Comparison of ENCODE assay signal across 8 cellular contexts in genomic region chr1:156705321-156705917, GRCh38. TPM values are rescaled to one million over a fixed set of nuclear protein-coding genes. Genes with fewer than 3 reads are reported as not detected.
DNase-seq lines count a peak whose midpoint lies in the region; ATAC-seq and TF ChIP-seq lines count a peak whose summit lies in the region.

TSS of gene CRABP2 (minus strand) at chr1:156705583. CDS start at chr1:156705446, 137 bp downstream.

- peaks cover 3% of the 10 kb centered on the region; the same call in 1 of the 2 replicates for H3K9me1 ChIP-seq in IMR-90 (ENCODE audit: insufficient read depth, low read length)

- H3K27ac ChIP-seq in IMR-90 (ENCODE audit: insufficient read depth, low read length): peak within 1 kb of the TSS; percentile 10
- H3K27ac ChIP-seq in ovary: peak within 1 kb of the TSS; percentile 69 to 81

- peak within 1 kb of the TSS; percentile 58 for H3K4me3 ChIP-seq in BJ (ENCODE audit: low read depth, low read length)
- peak within 1 kb of the TSS; percentile 15; the same call in 1 of the 2 replicates for H3K4me3 ChIP-seq in IMR-90 (ENCODE audit: insufficient read depth, low read depth, low read length)
- peak within 1 kb of the TSS; percentile 43 for H3K4me3 ChIP-seq in ovary

- no TSS peak for BruUV-seq in IMR-90 (replicated peaks; lab: Mats Ljungman, UMichigan)

- WGBS in IMR-90 (ENCODE audit: extremely low coverage in 2 of 2, insufficient read length in 1 of 2), 2 experiments: 0% methylated on average over 7 of the region's 42 CpGs; no CpG with 5 or more reads in 1 of the 2 experiments
- 0 to 3% (median 1%) methylated on average over 34 to 42 of the region's 42 CpGs for WGBS in ovary, 3 donors

- no peaks in the 10 kb centered on the region for H4K20me1 ChIP-seq in IMR-90 (ENCODE audit: insufficient read depth, low read length)

- peak within 1 kb of the TSS; percentile 78; the same call in 1 of the 2 replicates for H4K91ac ChIP-seq in IMR-90 (ENCODE audit: insufficient read depth, low read depth, low read length)

- TF ChIP-seq CTCF in BJ (IDR thresholded peaks at IDR 0.05; ENCODE audit: insufficient read depth, low read depth, low read length): no peak
- no peak for TF ChIP-seq CTCF in IMR-90 (conservative IDR thresholded peaks at IDR 0.05; ENCODE audit: low read depth, low read length)
- TF ChIP-seq CTCF in activated CD8-positive, alpha-beta T cell treated with anti-CD3 and anti-CD28 coated beads for 36 hours (IDR thresholded peaks at IDR 0.05): no peak
- no peak for TF ChIP-seq CTCF in ovary (IDR thresholded peaks at IDR 0.05)

- H2AK5ac ChIP-seq in IMR-90 (ENCODE audit: low read depth, low read length): peak within 1 kb of the TSS; percentile 91

- peak within 1 kb of the TSS; percentile 81 for H3K4ac ChIP-seq in IMR-90 (ENCODE audit: low read depth, low read length)

- peak within 1 kb of the TSS; percentile 77 to 88 for H4K8ac ChIP-seq in IMR-90 (ENCODE audit: low read depth in 2 of 2, low read length in 2 of 2)

- H3K4me1 Mint-ChIP-seq in activated CD8-positive, alpha-beta T cell treated with anti-CD3 and anti-CD28 coated beads for 36 hours (ENCODE audit: low read depth): peaks cover 37% of the 10 kb centered on the region

- POLR2A ChIA-PET in BJ (lab: Charles Lee) (interaction anchor here (0.6 to 2.0 kb wide), 2 partner anchors 29 to 42 kb away, joined by 4 to 9 read pairs; partner anchors contain the start of gene NES), IMR-90 (lab: Charles Lee; ENCODE audit: unreplicated experiment) (no interaction called here)
- POLR2A ChIA-PET in activated CD8-positive, alpha-beta T cell treated with anti-CD3 and anti-CD28 coated beads for 36 hours (lab: Charles Lee): interaction anchor here (0.5 to 2.5 kb wide), 10 partner anchors 12 to 213 kb away, joined by 3 to 12 read pairs (median 3); no protein-coding TSS in a partner anchor

- H3K36me3 ChIP-seq in BJ (ENCODE audit: control insufficient read depth, insufficient read depth, low read length) (peaks cover 9% of the 10 kb centered on the region), IMR-90 (ENCODE audit: control insufficient read depth, insufficient read depth, low read length) (no peaks in the 10 kb centered on the region), ovary (no peaks in the 10 kb centered on the region)

- H3K18ac ChIP-seq in IMR-90 (ENCODE audit: low read depth, low read length): peak within 1 kb of the TSS; percentile 48; the same call in 1 of the 2 replicates

- peak; percentile 7 for ATAC-seq in IMR-90 (ENCODE audit: low read depth)
- ATAC-seq in activated CD8-positive, alpha-beta T cell treated with anti-CD3 and anti-CD28 coated beads for 36 hours: peak; percentile 34

- H4K5ac ChIP-seq in IMR-90 (ENCODE audit: low read depth, low read length): peak within 1 kb of the TSS; percentile 73

- no peak for TF ChIP-seq EP300 in ovary (IDR thresholded peaks at IDR 0.05)

- peak within 1 kb of the TSS; percentile 47; the same call in 1 of the 2 replicates for H3K14ac ChIP-seq in IMR-90 (replicated peaks; ENCODE audit: low read depth, low read length)

- H3K27ac Mint-ChIP-seq in activated CD8-positive, alpha-beta T cell treated with anti-CD3 and anti-CD28 coated beads for 36 hours: peak within 1 kb of the TSS; percentile 75

- H3K9me3 ChIP-seq in IMR-90 (ENCODE audit: control insufficient read depth, insufficient read depth, low read length) (no peaks in the 10 kb centered on the region), ovary (no peaks in the 10 kb centered on the region)

- TF ChIP-seq RAD21 in IMR-90 (IDR thresholded peaks at IDR 0.05; ENCODE audit: low read length): no peak

- no peak within 1 kb of the TSS; the same call in 1 of the 2 replicates for H3K23ac ChIP-seq in IMR-90 (ENCODE audit: low read depth, low read length)

- peak within 1 kb of the TSS; percentile 90 for H2AK9ac ChIP-seq in IMR-90 (replicated peaks; ENCODE audit: low read depth, low read length, poor library complexity)

- intact Hi-C loops in IMR-90 (cut with micrococcal nuclease) (loop anchor here (1.0 kb wide), 1 partner anchor 16 kb away; no protein-coding TSS in a partner anchor), ovary (cut with DNase I) (loop anchor here in 1 of 4 donors (10.0 kb wide), 1 partner anchor 179 kb away; no protein-coding TSS in a partner anchor)
- intact Hi-C loops in activated CD8-positive, alpha-beta T cell treated with anti-CD3 and anti-CD28 coated beads for 36 hours (cut with micrococcal nuclease): no loop called here

- TF ChIP-seq POLR2A in IMR-90 (IDR thresholded peaks at IDR 0.05; ENCODE audit: low read depth, low read length) (no peak), ovary (IDR thresholded peaks at IDR 0.05) (no peak)

- H3K36me3 Mint-ChIP-seq in activated CD8-positive, alpha-beta T cell treated with anti-CD3 and anti-CD28 coated beads for 36 hours (ENCODE audit: low read depth): no peaks in the 10 kb centered on the region

- H3K56ac ChIP-seq in IMR-90 (ENCODE audit: extremely low read depth, insufficient read depth, low read length): no peak within 1 kb of the TSS

- H3K27me3 ChIP-seq in BJ (ENCODE audit: control insufficient read depth, insufficient read depth, low read length): no peaks in the 10 kb centered on the region
- peaks cover 5% of the 10 kb centered on the region for H3K27me3 ChIP-seq in IMR-90 (ENCODE audit: control insufficient read depth, insufficient read depth, low read length)
- H3K27me3 ChIP-seq in ovary: no peaks in the 10 kb centered on the region

- peak within 1 kb of the TSS; percentile 35 for H3K9ac ChIP-seq in IMR-90 (ENCODE audit: low read depth, low read length)

- in situ Hi-C loops in IMR-90 (cut with MboI; ENCODE audit: low sequenced_read_pairs): no loop called here

- H2BK120ac ChIP-seq in IMR-90 (ENCODE audit: low read depth, low read length): peak within 1 kb of the TSS; percentile 80

- dilution Hi-C loops in IMR-90 (cut with HindIII; ENCODE audit: low sequenced_read_pairs, unreplicated experiment): no loop called here

- H2BK20ac ChIP-seq in IMR-90 (ENCODE audit: low read depth, low read length): peak within 1 kb of the TSS; percentile 59

- no peaks in the 10 kb centered on the region for H3K9me3 Mint-ChIP-seq in activated CD8-positive, alpha-beta T cell treated with anti-CD3 and anti-CD28 coated beads for 36 hours

- peak within 1 kb of the TSS; percentile 83; the same call in 2 of the 3 replicates for H2BK15ac ChIP-seq in IMR-90 (ENCODE audit: low read depth, low read length)

- H3K4me1 ChIP-seq in IMR-90 (ENCODE audit: control insufficient read depth, insufficient read depth, low read length): peaks cover 44% of the 10 kb centered on the region
- H3K4me1 ChIP-seq in ovary (ENCODE audit: insufficient read depth): peaks cover 14% of the 10 kb centered on the region

- peak within 1 kb of the TSS; percentile 90 for H2AFZ ChIP-seq in IMR-90 (replicated peaks; ENCODE audit: low read length, poor library complexity)

- no peaks in the 10 kb centered on the region for H3K79me1 ChIP-seq in IMR-90 (ENCODE audit: low read depth in 1 of 2, low read length in 2 of 2)

- DNase-seq in BJ (ENCODE audit: low read depth) (no peak), IMR-90 (no peak), fibroblast of gingiva (ENCODE audit: low read depth) (peak; percentile 40), ovary (peak in 4 of 5 donors; percentile 31 to 59 (median 49)), UCSD-AML1 (lab: John Stamatoyannopoulos, UW; ENCODE audit: unreplicated experiment) (no peak), KG1 (lab: John Stamatoyannopoulos, UW) (no peak), NCI-H1048 (lab: John Stamatoyannopoulos, UW) (no peak)
- peak; percentile 50 for DNase-seq in activated CD8-positive, alpha-beta T cell treated with anti-CD3 and anti-CD28 coated beads for 36 hours

- CTCF ChIA-PET in BJ (lab: Yijun Ruan, JAX): interaction anchor here (0.6 to 41.7 kb wide), 15 partner anchors 9 to 222 kb away, joined by 3 to 1556 read pairs (median 6); partner anchors contain the start of genes ISG20L2, METTL25B, NES and NTRK1
- CTCF ChIA-PET in IMR-90 (lab: Yijun Ruan, JAX): interaction anchor here (0.6 to 6.9 kb wide), 4 partner anchors 15 to 46 kb away, joined by 3 to 54 read pairs (median 4); partner anchors contain the start of gene HDGF
- CTCF ChIA-PET in activated CD8-positive, alpha-beta T cell treated with anti-CD3 and anti-CD28 coated beads for 36 hours (lab: Charles Lee): interaction anchor here (1.0 to 13.0 kb wide), 22 partner anchors 10 to 185 kb away, joined by 3 to 271 read pairs (median 10); partner anchors contain the start of genes ISG20L2, METTL25B and PRCC

- no peak within 1 kb of the TSS for H2BK5ac ChIP-seq in IMR-90 (ENCODE audit: low read depth, low read length, poor library complexity, severe bottlenecking)

- H3K4me2 ChIP-seq in IMR-90 (ENCODE audit: low read depth, low read length): peak within 1 kb of the TSS; percentile 81

- H3K27me3 Mint-ChIP-seq in activated CD8-positive, alpha-beta T cell treated with anti-CD3 and anti-CD28 coated beads for 36 hours: peaks cover 22% of the 10 kb centered on the region

- peak within 1 kb of the TSS; percentile 75 for H3K4me3 Mint-ChIP-seq in activated CD8-positive, alpha-beta T cell treated with anti-CD3 and anti-CD28 coated beads for 36 hours

TF ChIP-seq in IMR-90, 13 proteins besides CTCF, POLR2A, EP300 and RAD21 (continues in another document):
- TF ChIP-seq ELK1 (IDR thresholded peaks at IDR 0.05; ENCODE audit: borderline replicate concordance, low read depth, low read length): no peak
- TF ChIP-seq MAFK (IDR thresholded peaks at IDR 0.05; ENCODE audit: low read depth, low read length): no peak
- no peak for TF ChIP-seq NFE2L2 (IDR thresholded peaks at IDR 0.05; ENCODE audit: low read depth, low read length)
- TF ChIP-seq SMC3 (IDR thresholded peaks at IDR 0.05; ENCODE audit: low read depth, low read length): no peak
- no peak for TF ChIP-seq CEBPB (IDR thresholded peaks at IDR 0.05; ENCODE audit: low read depth, low read length)
- no peak for TF ChIP-seq MXI1 (IDR thresholded peaks at IDR 0.05; ENCODE audit: borderline replicate concordance, low read depth, low read length)

RNA-seq across cellular contexts. Expression of gene CRABP2, which starts in this region (rescaled TPM):
- polyA plus RNA-seq in BJ (2011; rRNA removed) (52.8 and 75.9 TPM in 2 replicates), IMR-90 (2012; rRNA removed) (12.2 and 15.7 TPM in 2 replicates), ovary (10 to 100 TPM in 1 of 2 donors, 1 to 10 TPM in 1; 1.4 to 22.9 TPM)
- polyA minus RNA-seq in BJ (2011; rRNA and poly(A)+ RNA removed): 10.0 and 18.5 TPM in 2 replicates
- total RNA-seq in IMR-90 (2012; rRNA removed) (6.1 and 6.3 TPM in 2 replicates), ovary (10 to 100 TPM in 3 of 7 donors, 1 to 10 TPM in 4; 1.8 to 31.5 (median 5.5) TPM)
- 12.2 and 23.5 TPM in 2 replicates for polyA plus RNA-seq in IMR-90 (2012; cell fraction: cytosol; rRNA removed)
- 6.7 and 8.7 TPM in 2 replicates for polyA plus RNA-seq in IMR-90 (2012; cell fraction: nucleus; rRNA removed; ENCODE audit: low replicate concordance)
- under 1 TPM; 0.78 to 0.90 TPM for total RNA-seq in activated CD8-positive, alpha-beta T cell treated with anti-CD3 and anti-CD28 coated beads for 36 hours

Comparison
In these comparisons a context has a peak if more than half of its experiments do, and no peak if none do; other contexts are left out.
1. Peak in DNase-seq and ATAC-seq in activated CD8-positive, alpha-beta T cell treated with anti-CD3 and anti-CD28 coated beads for 36 hours; RNA of the gene not detected or under 1 TPM.
2. DNase-seq: peak in fibroblast of gingiva (single experiment) and ovary (4 of 5); none in BJ (single experiment), IMR-90 (single experiment), UCSD-AML1 (single experiment), KG1 (single experiment) and NCI-H1048 (single experiment).
3. Peak in every context shown above with its lines, with median percentiles within 50 percentile points of each other: H3K4me3 ChIP-seq.